In the genomic region with DNA sequence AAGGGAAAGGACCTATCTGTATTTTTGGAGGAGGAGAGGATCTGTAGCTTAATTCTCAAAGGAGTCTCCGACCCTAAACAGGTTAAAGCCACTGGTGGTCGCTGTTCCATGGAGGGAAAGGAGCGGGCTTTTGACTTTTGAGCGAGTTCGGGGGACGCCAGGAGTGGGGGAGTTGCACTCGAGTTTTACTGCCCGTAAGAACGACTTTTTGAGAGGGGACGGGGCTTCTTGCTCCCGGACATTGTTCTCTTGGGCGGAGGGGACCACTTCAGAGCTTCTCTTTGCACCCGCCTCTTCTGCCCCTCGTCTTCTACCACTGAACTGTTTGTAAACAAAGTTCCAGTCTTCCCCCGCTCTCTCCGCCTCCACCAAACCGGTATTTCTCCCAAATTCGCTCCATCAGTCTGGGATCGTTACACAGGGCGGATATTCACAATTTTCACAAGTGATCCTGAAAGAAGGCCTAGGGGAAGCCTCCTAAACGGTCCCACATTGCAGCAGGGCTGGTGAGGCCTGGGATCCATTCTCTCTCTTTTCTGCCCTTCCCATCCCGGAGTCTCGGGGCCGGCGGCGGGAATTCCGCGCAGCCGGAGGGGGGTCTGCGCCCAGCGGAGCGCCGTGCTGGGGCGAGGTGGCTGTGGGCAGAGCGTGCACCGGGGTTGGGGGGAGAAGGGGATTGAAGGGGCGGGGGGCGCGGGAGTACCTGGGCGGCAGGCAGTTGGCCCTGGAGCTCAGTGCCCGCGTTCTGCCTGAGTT, we compare ENCODE assay signal across 8 cellular contexts. TPM values are rescaled to one million over a fixed set of nuclear protein-coding genes. Genes with fewer than 3 reads are reported as not detected.
DNase-seq lines count a peak whose midpoint lies in the region; ATAC-seq and TF ChIP-seq lines count a peak whose summit lies in the region.

No MANE protein-coding gene starts in this region.

- H3K4me2 ChIP-seq in GM23338: peak overlapping the region; percentile 88

- intact Hi-C loops in activated CD4-positive, alpha-beta memory T cell treated with anti-CD3 and anti-CD28 coated beads for 36 hours (cut with micrococcal nuclease): loop anchor here (1.0 kb wide), 1 partner anchor 11 kb away; a partner anchor contains a TSS

- ATAC-seq in GM23338: peak; percentile 4
- ATAC-seq in activated CD4-positive, CD25-positive, alpha-beta regulatory T cell treated with anti-CD3 and anti-CD28 coated beads, Interleukin-2, amount 50 U/mL, for 24 hours: no peak

- H4K20me1 ChIP-seq in GM23338 (replicated peaks; ENCODE audit: insufficient read depth): peaks cover 26% of the 10 kb centered on the region

- peak overlapping the region; percentile 70 for H3K4me3 Mint-ChIP-seq in GM23338
- peak overlapping the region; percentile 71 for H3K4me3 Mint-ChIP-seq in activated CD4-positive, alpha-beta memory T cell treated with anti-CD3 and anti-CD28 coated beads for 36 hours

- peaks cover 100% of the 10 kb centered on the region for H3K27me3 ChIP-seq in GM23338 (ENCODE audit: insufficient read depth)
- peaks cover 100% of the 10 kb centered on the region for H3K27me3 ChIP-seq in iPS-20b (ENCODE audit: insufficient read depth, low read length)

- peaks cover 40% of the 10 kb centered on the region for H3F3A ChIP-seq in GM23338 (replicated peaks; ENCODE audit: low read depth)

- H3K36me3 ChIP-seq in GM23338 (ENCODE audit: insufficient read depth) (no peaks in the 10 kb centered on the region), iPS-20b (ENCODE audit: insufficient read depth, low read depth, low read length) (no peaks in the 10 kb centered on the region)

- H3K9ac ChIP-seq in iPS-20b (ENCODE audit: low read depth, low read length): no peak overlapping the region

- peaks cover 6% of the 10 kb centered on the region; the same call in 1 of the 3 replicates for H3K9me3 Mint-ChIP-seq in GM23338
- H3K9me3 Mint-ChIP-seq in activated CD4-positive, alpha-beta memory T cell treated with anti-CD3 and anti-CD28 coated beads for 36 hours: no peaks in the 10 kb centered on the region

- POLR2A ChIA-PET in activated CD4-positive, alpha-beta memory T cell treated with anti-CD3 and anti-CD28 coated beads for 36 hours (lab: Charles Lee): interaction anchor here (0.7 kb wide), 1 partner anchor 202 kb away, joined by 3 read pairs; a partner anchor contains a TSS

- TF ChIP-seq CTCF in AG09309 (IDR thresholded peaks at IDR 0.05; ENCODE audit: control insufficient read depth, insufficient read depth, low read depth, low read length, missing control alignments): no peak
- TF ChIP-seq CTCF in GM23338 (conservative IDR thresholded peaks at IDR 0.05; ENCODE audit: low read depth in 2 of 2): peak; percentile 18 to 34; a peak in 3 of 4 replicates

- H3K27ac Mint-ChIP-seq in GM23338: no peak overlapping the region
- peak overlapping the region; percentile 10 for H3K27ac Mint-ChIP-seq in activated CD4-positive, alpha-beta memory T cell treated with anti-CD3 and anti-CD28 coated beads for 36 hours

- H3K4me3 ChIP-seq in AG09309 (ENCODE audit: control insufficient read depth, low read depth, low read length) (peak overlapping the region; percentile 81), GM23338 (peak overlapping the region; percentile 57), iPS-20b (ENCODE audit: low read length) (peak overlapping the region; percentile 58)

- no peaks in the 10 kb centered on the region for H3K79me2 ChIP-seq in GM23338 (replicated peaks; ENCODE audit: insufficient read depth)

- H3K9me3 ChIP-seq in iPS-20b (ENCODE audit: insufficient read depth, low read depth, low read length): peaks cover 4% of the 10 kb centered on the region; the same call in 1 of the 2 replicates

- peaks cover 99% of the 10 kb centered on the region for H3K27me3 Mint-ChIP-seq in GM23338 (ENCODE audit: insufficient read depth, low read depth, poor library complexity)
- peaks cover 67% of the 10 kb centered on the region for H3K27me3 Mint-ChIP-seq in activated CD4-positive, alpha-beta memory T cell treated with anti-CD3 and anti-CD28 coated beads for 36 hours

- DNase-seq in AG09309 (ENCODE audit: low read depth): no peak
- DNase-seq in GM23338 (ENCODE audit: low spot score): no peak
- no peak for DNase-seq in activated CD4-positive, alpha-beta memory T cell treated with anti-CD3 and anti-CD28 coated beads for 36 hours
- DNase-seq in UCSD-AML1 (lab: John Stamatoyannopoulos, UW; ENCODE audit: unreplicated experiment): no peak
- no peak for DNase-seq in NCI-H187 treated with DMSO at 0.1 percent for 48 hours (lab: John Stamatoyannopoulos, UW)
- DNase-seq in activated CD4-positive, alpha-beta T cell treated with anti-CD3 and anti-CD28 coated beads, Interleukin-2, amount 50 U/mL, for 1 hour: no peak

- CTCF ChIA-PET in activated CD4-positive, alpha-beta memory T cell treated with anti-CD3 and anti-CD28 coated beads for 36 hours (lab: Charles Lee): interaction anchor here (0.5 to 2.9 kb wide), 6 partner anchors 8 to 1875 kb away, joined by 3 to 21 read pairs (median 4); a partner anchor contains a TSS

- H3K27ac ChIP-seq in GM23338 (ENCODE audit: low read depth) (no peak overlapping the region), iPS-20b (ENCODE audit: low read length) (no peak overlapping the region)

- H3K9me2 ChIP-seq in GM23338 (ENCODE audit: insufficient read depth): no peaks in the 10 kb centered on the region

- H3K4me1 ChIP-seq in GM23338 (ENCODE audit: insufficient read depth) (peaks cover 87% of the 10 kb centered on the region), iPS-20b (ENCODE audit: insufficient read depth, low read length) (peaks cover 7% of the 10 kb centered on the region; the same call in 1 of the 2 replicates)

- H3K36me3 Mint-ChIP-seq in GM23338 (ENCODE audit: low read depth): peaks cover 3% of the 10 kb centered on the region; the same call in 1 of the 3 replicates
- H3K36me3 Mint-ChIP-seq in activated CD4-positive, alpha-beta memory T cell treated with anti-CD3 and anti-CD28 coated beads for 36 hours: no peaks in the 10 kb centered on the region

- peaks cover 46% of the 10 kb centered on the region for H3K4me1 Mint-ChIP-seq in GM23338
- peaks cover 44% of the 10 kb centered on the region for H3K4me1 Mint-ChIP-seq in activated CD4-positive, alpha-beta memory T cell treated with anti-CD3 and anti-CD28 coated beads for 36 hours (ENCODE audit: low read depth)

- peak overlapping the region; percentile 88 for H2AFZ ChIP-seq in GM23338

TF ChIP-seq in GM23338, 12 proteins besides CTCF, POLR2A, EP300 and RAD21:
- TF ChIP-seq, protein P1, sequence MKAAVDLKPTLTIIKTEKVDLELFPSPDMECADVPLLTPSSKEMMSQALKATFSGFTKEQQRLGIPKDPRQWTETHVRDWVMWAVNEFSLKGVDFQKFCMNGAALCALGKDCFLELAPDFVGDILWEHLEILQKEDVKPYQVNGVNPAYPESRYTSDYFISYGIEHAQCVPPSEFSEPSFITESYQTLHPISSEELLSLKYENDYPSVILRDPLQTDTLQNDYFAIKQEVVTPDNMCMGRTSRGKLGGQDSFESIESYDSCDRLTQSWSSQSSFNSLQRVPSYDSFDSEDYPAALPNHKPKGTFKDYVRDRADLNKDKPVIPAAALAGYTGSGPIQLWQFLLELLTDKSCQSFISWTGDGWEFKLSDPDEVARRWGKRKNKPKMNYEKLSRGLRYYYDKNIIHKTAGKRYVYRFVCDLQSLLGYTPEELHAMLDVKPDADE (IDR thresholded peaks at IDR 0.05): no peak
- TF ChIP-seq NANOG (IDR thresholded peaks at IDR 0.05; ENCODE audit: borderline replicate concordance): no peak
- peak; percentile 53 for TF ChIP-seq EZH2phosphoT487 (IDR thresholded peaks at IDR 0.05; ENCODE audit: unreplicated experiment)
- TF ChIP-seq, protein P2, sequence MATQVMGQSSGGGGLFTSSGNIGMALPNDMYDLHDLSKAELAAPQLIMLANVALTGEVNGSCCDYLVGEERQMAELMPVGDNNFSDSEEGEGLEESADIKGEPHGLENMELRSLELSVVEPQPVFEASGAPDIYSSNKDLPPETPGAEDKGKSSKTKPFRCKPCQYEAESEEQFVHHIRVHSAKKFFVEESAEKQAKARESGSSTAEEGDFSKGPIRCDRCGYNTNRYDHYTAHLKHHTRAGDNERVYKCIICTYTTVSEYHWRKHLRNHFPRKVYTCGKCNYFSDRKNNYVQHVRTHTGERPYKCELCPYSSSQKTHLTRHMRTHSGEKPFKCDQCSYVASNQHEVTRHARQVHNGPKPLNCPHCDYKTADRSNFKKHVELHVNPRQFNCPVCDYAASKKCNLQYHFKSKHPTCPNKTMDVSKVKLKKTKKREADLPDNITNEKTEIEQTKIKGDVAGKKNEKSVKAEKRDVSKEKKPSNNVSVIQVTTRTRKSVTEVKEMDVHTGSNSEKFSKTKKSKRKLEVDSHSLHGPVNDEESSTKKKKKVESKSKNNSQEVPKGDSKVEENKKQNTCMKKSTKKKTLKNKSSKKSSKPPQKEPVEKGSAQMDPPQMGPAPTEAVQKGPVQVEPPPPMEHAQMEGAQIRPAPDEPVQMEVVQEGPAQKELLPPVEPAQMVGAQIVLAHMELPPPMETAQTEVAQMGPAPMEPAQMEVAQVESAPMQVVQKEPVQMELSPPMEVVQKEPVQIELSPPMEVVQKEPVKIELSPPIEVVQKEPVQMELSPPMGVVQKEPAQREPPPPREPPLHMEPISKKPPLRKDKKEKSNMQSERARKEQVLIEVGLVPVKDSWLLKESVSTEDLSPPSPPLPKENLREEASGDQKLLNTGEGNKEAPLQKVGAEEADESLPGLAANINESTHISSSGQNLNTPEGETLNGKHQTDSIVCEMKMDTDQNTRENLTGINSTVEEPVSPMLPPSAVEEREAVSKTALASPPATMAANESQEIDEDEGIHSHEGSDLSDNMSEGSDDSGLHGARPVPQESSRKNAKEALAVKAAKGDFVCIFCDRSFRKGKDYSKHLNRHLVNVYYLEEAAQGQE (IDR thresholded peaks at IDR 0.05; ENCODE audit: unreplicated experiment): no peak
- no peak for TF ChIP-seq CREB1 (CRISPR knock-in tag; IDR thresholded peaks at IDR 0.05; ENCODE audit: low read depth)
- peak; percentile 84 for TF ChIP-seq EZH2 (IDR thresholded peaks at IDR 0.05; ENCODE audit: low read depth, unreplicated experiment)

RNA-seq across cellular contexts. Expression of a gene that starts 6.6 kb away (rescaled TPM):
- 0.16 and 0.24 TPM in 2 replicates for total RNA-seq in GM23338 (2014; rRNA removed; shearing (Covaris generic))
- 0.08 and 0.19 TPM in 2 replicates for polyA plus RNA-seq in GM23338 (2016; fragmentation: Nextera tagmentation; extraction: Ambion mirVana)
- total RNA-seq in activated CD4-positive, alpha-beta memory T cell treated with anti-CD3 and anti-CD28 coated beads for 36 hours: not detected

RNA-seq across cellular contexts. Expression of a gene that starts 10.8 kb away (rescaled TPM):
- not detected in 2 replicates for total RNA-seq in GM23338 (2014; rRNA removed; shearing (Covaris generic))
- not detected in 2 replicates for polyA plus RNA-seq in GM23338 (2016; fragmentation: Nextera tagmentation; extraction: Ambion mirVana)
- total RNA-seq in activated CD4-positive, alpha-beta memory T cell treated with anti-CD3 and anti-CD28 coated beads for 36 hours: not detected
